27 cellular contexts compared by ENCODE assay signal in genomic region chr2:122652670-122653069, GRCh38.
"Had no signal": no experiment of that assay in that cellular context is flagged by ENCODE, and none has a peak within 500 bp of the region (broad histone marks: within the 10 kb centered on the region; RNA-seq: fewer than 3 reads in every experiment).

No MANE protein-coding gene starts in this region.

- H3K27ac ChIP-seq: breast epithelium, foreskin keratinocyte, heart left ventricle, lower lobe of right lung, skin epidermis, testis, transverse colon had no signal

- H3K9me3 ChIP-seq: breast epithelium, lower lobe of right lung, testis, transverse colon had no signal

- H3K4me1 ChIP-seq: breast epithelium, foreskin keratinocyte, heart left ventricle, lower lobe of right lung, testis, transverse colon had no signal

- H3K36me3 ChIP-seq: breast epithelium, heart left ventricle, lower lobe of right lung, transverse colon had no signal

- H3K4me3 ChIP-seq: breast epithelium, heart left ventricle, lower lobe of right lung, skin epidermis, testis, transverse colon had no signal

- DNase-seq: activated B cell treated with CpG ODN at 0.5 μM for 24 hours; activated CD4-positive, alpha-beta T cell treated with anti-CD3 and anti-CD28 coated beads, Interleukin-2, amount 50 U/mL, for 1 hour; activated CD8-positive, alpha-beta T cell treated with anti-CD3 and anti-CD28 coated beads for 36 hours; activated gamma-delta T cell treated with Interleukin-2 at 50 U/mL for 16 hours; activated naive CD4-positive, alpha-beta T cell treated with anti-CD3 and anti-CD28 coated beads, Interleukin-2, amount 50 U/mL, for 16 hours; activated T-cell treated with anti-CD3 and anti-CD28 coated beads, Interleukin-2, amount 50 U/mL, for 4 hours; dermis blood vessel endothelial cell; effector memory CD4-positive, alpha-beta T cell; foreskin keratinocyte; heart left ventricle; hypothalamus; immature natural killer cell; kidney; left colon; lower lobe of right lung; mesendoderm; natural killer cell; posterior cingulate gyrus; stimulated activated CD4-positive, alpha-beta T cell treated with anti-CD3 and anti-CD28 coated beads, Interleukin-12 subunit alpha, Interleukin-12 subunit beta, amount 100 ng/mL, for 4 hours; stimulated activated CD4-positive, alpha-beta T cell treated with anti-CD3 and anti-CD28 coated beads, Interleukin-4, amount 100 ng/mL, for 1 hour; stimulated activated naive CD8-positive, alpha-beta T cell treated with anti-CD3 and anti-CD28 coated beads, Interleukin-15, Interleukin-2, amounts not matched to agents 100 U/mL and 50 U/mL, for 24 hours; testis; transverse colon had no signal

- H3K27me3 ChIP-seq: breast epithelium, foreskin keratinocyte, heart left ventricle, testis, transverse colon had no signal

- ATAC-seq: activated CD8-positive, alpha-beta T cell treated with anti-CD3 and anti-CD28 coated beads for 36 hours; activated T-cell treated with anti-CD3 and anti-CD28 coated beads, Interleukin-2, amount 50 U/mL, for 4 hours; activated T-helper 17 cell treated with anti-CD3 and anti-CD28 coated beads, Interleukin-2, amount 50 U/mL, for 72 hours; foreskin keratinocyte; heart left ventricle; left colon; lower lobe of right lung; natural killer cell; sciatic nerve; stimulated activated naive CD8-positive, alpha-beta T cell treated with anti-CD3 and anti-CD28 coated beads, Interleukin-15, Interleukin-2, amounts not matched to agents 100 U/mL and 50 U/mL, for 24 hours had no signal
